12 cellular contexts compared by ENCODE assay signal in the genomic region with DNA sequence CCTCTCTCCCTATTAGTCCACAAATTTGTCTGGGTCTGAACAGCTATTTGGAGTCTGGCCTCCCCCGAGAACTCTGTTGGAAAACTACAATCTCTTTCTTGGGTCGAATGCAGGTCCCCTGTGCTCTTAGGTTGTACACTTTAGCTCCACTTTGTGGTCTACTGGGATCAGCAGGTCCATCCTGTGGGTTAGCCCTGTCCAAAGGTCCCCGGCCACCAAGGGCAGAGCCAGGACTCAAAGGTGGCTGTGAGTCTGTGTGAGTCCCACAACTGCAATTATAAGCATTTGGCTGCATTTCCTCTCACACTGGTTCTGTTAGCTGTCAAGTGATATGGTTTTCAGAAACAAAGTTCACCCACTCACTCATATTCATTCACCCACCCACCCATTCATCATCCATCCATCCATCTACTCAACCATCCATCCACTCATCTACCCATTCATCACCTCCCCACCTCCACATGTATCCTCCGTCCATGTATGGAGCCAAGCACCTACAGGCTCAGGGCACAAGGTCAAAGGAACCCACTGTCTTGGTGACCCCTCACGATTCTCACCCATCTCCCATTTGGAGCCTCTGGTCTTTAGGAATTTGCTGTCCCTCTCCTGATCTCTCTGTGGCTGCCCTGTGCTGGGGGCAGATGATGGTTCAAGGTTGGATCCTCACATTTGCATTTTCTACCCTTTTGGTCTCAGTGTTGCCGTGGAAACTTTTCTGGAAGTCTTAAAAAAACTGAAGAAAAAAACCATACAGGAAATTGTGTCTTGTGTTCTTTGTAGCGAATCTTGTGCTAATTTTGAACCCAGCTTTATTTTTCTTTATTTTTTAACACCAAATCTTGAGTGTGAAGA. TPM values are rescaled to one million over a fixed set of nuclear protein-coding genes. Genes with fewer than 3 reads are reported as not detected.
A peak's percentile ranks its signal among the peaks of the same experiment; 100 is the strongest.
DNase-seq lines count a peak whose midpoint lies in the region; ATAC-seq and TF ChIP-seq lines count a peak whose summit lies in the region.
"Had no signal": no experiment of that assay in that cellular context is flagged by ENCODE, and none has a peak within 500 bp of the region (broad histone marks: within the 10 kb centered on the region; RNA-seq: fewer than 3 reads in every experiment).

No MANE protein-coding gene starts in this region.

- no peaks in the 10 kb centered on the region for H3K9me3 Mint-ChIP-seq in activated T-helper 1 cell treated with anti-CD3 and anti-CD28 coated beads, Interleukin-12 subunit alpha, Interleukin-12 subunit beta, Interleukin-2, Interleukin-4 antibody, amounts not matched to agents 30 ng/mL and 10 ng/mL and 1 ng/mL, durations not matched to agents 14 hours and 24 hours and 36 hours
- no peaks in the 10 kb centered on the region for H3K9me3 Mint-ChIP-seq in naive thymus-derived CD8-positive, alpha-beta T cell

- intact Hi-C loops in activated T-helper 1 cell treated with anti-CD3 and anti-CD28 coated beads, Interleukin-12 subunit alpha, Interleukin-12 subunit beta, Interleukin-2, Interleukin-4 antibody, amounts not matched to agents 30 ng/mL and 10 ng/mL and 1 ng/mL, durations not matched to agents 14 hours and 24 hours and 36 hours (cut with micrococcal nuclease): loop anchor here (2.0 kb wide), 1 partner anchor 44 kb away; no protein-coding TSS in a partner anchor

- DNase-seq in DMS79 treated with DMSO at 0.1 percent for 48 hours (lab: John Stamatoyannopoulos, UW) (peak; percentile 3), DMS79 (lab: John Stamatoyannopoulos, UW) (no peak), NCI-H1417 treated with DMSO at 0.1 percent for 48 hours (lab: John Stamatoyannopoulos, UW) (no peak)
- no peak for DNase-seq in activated T-helper 1 cell treated with anti-CD3 and anti-CD28 coated beads, Interleukin-12 subunit alpha, Interleukin-12 subunit beta, Interleukin-2, Interleukin-4 antibody, amounts not matched to agents 30 ng/mL and 10 ng/mL and 1 ng/mL, durations not matched to agents 14 hours and 24 hours and 36 hours (ENCODE audit: low spot score)
- DNase-seq in naive thymus-derived CD8-positive, alpha-beta T cell: no peak
- DNase-seq in NK-92 treated with Interleukin-12 subunit alpha and Interleukin-12 subunit beta, amount 100 ng/mL, for 24 hours (lab: John Stamatoyannopoulos, UW): no peak
- DNase-seq: DND-41, NCI-H146, trophoblast cell had no signal

- TF ChIP-seq CTCF in GM12875 (IDR thresholded peaks at IDR 0.05; ENCODE audit: borderline replicate concordance, insufficient read depth, low read depth, low read length): no peak

- peak overlapping the region; percentile 86 for H3K27ac Mint-ChIP-seq in activated T-helper 1 cell treated with anti-CD3 and anti-CD28 coated beads, Interleukin-12 subunit alpha, Interleukin-12 subunit beta, Interleukin-2, Interleukin-4 antibody, amounts not matched to agents 30 ng/mL and 10 ng/mL and 1 ng/mL, durations not matched to agents 14 hours and 24 hours and 36 hours
- peak overlapping the region; percentile 24 to 92 (median 84) for H3K27ac Mint-ChIP-seq in naive thymus-derived CD8-positive, alpha-beta T cell

- ATAC-seq in naive thymus-derived CD8-positive, alpha-beta T cell: no peak
- no peak for ATAC-seq in GM18519 (IDR thresholded peaks at IDR 0.05; ENCODE audit: low FRiP score, unreplicated experiment)
- ATAC-seq: Right ventricle myocardium inferior had no signal

- POLR2A ChIA-PET in naive thymus-derived CD8-positive, alpha-beta T cell (lab: Charles Lee): no interaction called here

- peak overlapping the region; percentile 48 for H3K4me3 ChIP-seq in GM12875 (ENCODE audit: low read depth, low read length)

- H3K27me3 Mint-ChIP-seq in activated T-helper 1 cell treated with anti-CD3 and anti-CD28 coated beads, Interleukin-12 subunit alpha, Interleukin-12 subunit beta, Interleukin-2, Interleukin-4 antibody, amounts not matched to agents 30 ng/mL and 10 ng/mL and 1 ng/mL, durations not matched to agents 14 hours and 24 hours and 36 hours (ENCODE audit: insufficient read depth): peaks cover 6% of the 10 kb centered on the region
- H3K27me3 Mint-ChIP-seq in naive thymus-derived CD8-positive, alpha-beta T cell: no peaks in the 10 kb centered on the region

- H3K4me1 Mint-ChIP-seq in activated T-helper 1 cell treated with anti-CD3 and anti-CD28 coated beads, Interleukin-12 subunit alpha, Interleukin-12 subunit beta, Interleukin-2, Interleukin-4 antibody, amounts not matched to agents 30 ng/mL and 10 ng/mL and 1 ng/mL, durations not matched to agents 14 hours and 24 hours and 36 hours (ENCODE audit: low read depth): peaks cover 63% of the 10 kb centered on the region
- H3K4me1 Mint-ChIP-seq in naive thymus-derived CD8-positive, alpha-beta T cell: peaks cover 20 to 79% (median 46%) of the 10 kb centered on the region in 4 donors

- H3K36me3 Mint-ChIP-seq in activated T-helper 1 cell treated with anti-CD3 and anti-CD28 coated beads, Interleukin-12 subunit alpha, Interleukin-12 subunit beta, Interleukin-2, Interleukin-4 antibody, amounts not matched to agents 30 ng/mL and 10 ng/mL and 1 ng/mL, durations not matched to agents 14 hours and 24 hours and 36 hours (ENCODE audit: low read depth): peaks cover 3% of the 10 kb centered on the region
- no peaks in the 10 kb centered on the region for H3K36me3 Mint-ChIP-seq in naive thymus-derived CD8-positive, alpha-beta T cell

- peak overlapping the region; percentile 50 for H3K4me3 Mint-ChIP-seq in activated T-helper 1 cell treated with anti-CD3 and anti-CD28 coated beads, Interleukin-12 subunit alpha, Interleukin-12 subunit beta, Interleukin-2, Interleukin-4 antibody, amounts not matched to agents 30 ng/mL and 10 ng/mL and 1 ng/mL, durations not matched to agents 14 hours and 24 hours and 36 hours
- peak overlapping the region in 9 of 10 donors; percentile 47 to 91 (median 66) for H3K4me3 Mint-ChIP-seq in naive thymus-derived CD8-positive, alpha-beta T cell

RNA-seq across cellular contexts. Expression of gene IRF8, which starts 45.8 kb away (rescaled TPM):
- 158 and 166 TPM in 2 replicates for total RNA-seq in activated T-helper 1 cell treated with anti-CD3 and anti-CD28 coated beads, Interleukin-12 subunit alpha, Interleukin-12 subunit beta, Interleukin-2, Interleukin-4 antibody, amounts not matched to agents 30 ng/mL and 10 ng/mL and 1 ng/mL, durations not matched to agents 14 hours and 24 hours and 36 hours
- total RNA-seq in naive thymus-derived CD8-positive, alpha-beta T cell: 10 to 100 TPM; 17.6 to 17.8 TPM
- polyA plus RNA-seq in naive thymus-derived CD8-positive, alpha-beta T cell: 1 to 10 TPM; 2.0 to 5.8 (median 3.2) TPM
